37 cellular contexts compared by ENCODE assay signal in the genomic region with DNA sequence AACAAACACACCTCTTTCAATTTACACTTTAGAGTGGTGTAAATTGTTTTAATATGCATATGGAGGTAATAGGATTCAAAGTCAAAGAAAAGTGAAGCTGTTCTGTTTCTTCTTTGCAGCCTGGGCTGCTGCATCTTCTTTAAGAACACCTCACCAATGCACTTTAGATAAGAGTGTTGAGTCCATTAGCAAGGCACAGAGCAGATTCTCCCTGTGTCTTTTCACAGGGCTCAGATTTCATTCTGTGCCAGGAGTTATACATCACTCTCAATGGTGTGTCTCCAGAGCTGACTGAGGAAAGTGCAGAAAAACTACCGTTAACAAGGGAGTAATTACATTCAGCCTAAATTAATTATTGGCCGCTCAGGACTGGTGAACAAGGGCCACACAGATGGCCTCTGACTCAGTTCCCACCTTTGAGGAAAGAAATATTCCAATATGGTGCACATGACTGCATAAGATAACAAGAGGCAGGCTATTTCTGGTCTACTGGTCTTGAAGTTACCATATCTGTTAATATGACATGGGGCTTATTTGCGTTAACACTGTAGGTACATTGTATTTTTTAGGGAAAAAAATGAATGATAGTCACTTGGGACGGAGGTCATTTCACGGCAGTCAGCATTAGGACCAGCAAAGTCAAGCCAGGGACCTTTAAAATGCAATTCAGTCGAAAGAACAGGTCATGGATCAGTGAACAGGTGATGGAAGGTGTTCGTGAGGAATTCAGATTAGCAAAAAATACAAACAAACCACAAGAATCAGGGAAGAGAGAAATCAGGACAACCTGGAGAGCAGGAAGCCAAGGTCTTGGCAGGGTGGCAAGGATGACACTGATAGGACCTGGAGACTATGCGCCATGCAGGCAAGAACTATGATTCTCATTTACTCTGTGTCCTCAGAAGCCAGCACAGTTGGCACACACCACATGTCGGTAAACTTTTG.
"Had no signal": no experiment of that assay in that cellular context is flagged by ENCODE, and none has a peak within 500 bp of the region (broad histone marks: within the 10 kb centered on the region; RNA-seq: fewer than 3 reads in every experiment).

No MANE protein-coding gene starts in this region.

- DNase-seq: activated B cell treated with CpG ODN at 0.5 μM for 24 hours; activated CD4-positive, alpha-beta memory T cell treated with anti-CD3 and anti-CD28 coated beads, Interleukin-2, amount 10 ng/mL, durations not matched to agents 7 days and 5 days; activated CD4-positive, alpha-beta T cell treated with anti-CD3 and anti-CD28 coated beads for 1 hour; activated CD4-positive, alpha-beta T cell treated with anti-CD3 and anti-CD28 coated beads for 48 hours; activated CD8-positive, alpha-beta memory T cell treated with anti-CD3 and anti-CD28 coated beads for 24 hours; activated CD8-positive, alpha-beta memory T cell treated with anti-CD3 and anti-CD28 coated beads, Interleukin-2, amount 10 ng/mL, durations not matched to agents 7 days and 5 days; activated CD8-positive, alpha-beta memory T cell treated with anti-CD3 and anti-CD28 coated beads, Interleukin-2, amount 50 U/mL, for 48 hours; activated effector memory CD4-positive, alpha-beta T cell treated with Interleukin-2 at 50 U/mL for 16 hours; activated naive CD4-positive, alpha-beta T cell treated with anti-CD3 and anti-CD28 coated beads, Interleukin-2, amount 10 ng/mL, durations not matched to agents 7 days and 5 days; activated naive CD8-positive, alpha-beta T cell treated with anti-CD3 and anti-CD28 coated beads, Interleukin-2, amount 50 U/mL, for 24 hours; activated T-cell treated with anti-CD3 and anti-CD28 coated beads, Interleukin-2, amount 50 U/mL, for 48 hours; anterior cingulate cortex; caudate nucleus; Kasumi-1; KG1; MG63; NCI-H1048; NCI-H1105 treated with DMSO at 0.1 percent for 48 hours; NCI-H1436; NCI-H1694; NCI-H1930; NCI-H2081 treated with DMSO at 0.1 percent for 48 hours; NCI-H2171; NCI-H510A; NCI-H526; NCI-H748 treated with DMSO at 0.1 percent for 48 hours; NK-92 treated with Interleukin-12 subunit alpha and Interleukin-12 subunit beta, amount 100 ng/mL, for 24 hours; PC-3; Right ventricle myocardium superior; SJCRH30; SW 1271; T-helper 1 cell; T-helper 2 cell; T-helper 9 cell had no signal

- H3K9me3 ChIP-seq: MG63, SJCRH30 had no signal

- FAIRE-seq: bronchial epithelial cell had no signal

- H3K4me1 ChIP-seq: SJCRH30 had no signal

- H3K4me1 Mint-ChIP-seq: activated B cell treated with CpG ODN at 0.5 μM for 24 hours; activated CD4-positive, alpha-beta memory T cell treated with anti-CD3 and anti-CD28 coated beads, Interleukin-2, amount 10 ng/mL, durations not matched to agents 7 days and 5 days; activated CD8-positive, alpha-beta memory T cell treated with anti-CD3 and anti-CD28 coated beads, Interleukin-2, amount 10 ng/mL, durations not matched to agents 7 days and 5 days; activated naive CD4-positive, alpha-beta T cell treated with anti-CD3 and anti-CD28 coated beads, Interleukin-2, amount 10 ng/mL, durations not matched to agents 7 days and 5 days; activated naive CD8-positive, alpha-beta T cell treated with anti-CD3 and anti-CD28 coated beads, Interleukin-2, amount 50 U/mL, for 24 hours; brain had no signal

- H3K27ac Mint-ChIP-seq: activated B cell treated with CpG ODN at 0.5 μM for 24 hours; activated CD4-positive, alpha-beta memory T cell treated with anti-CD3 and anti-CD28 coated beads, Interleukin-2, amount 10 ng/mL, durations not matched to agents 7 days and 5 days; activated CD8-positive, alpha-beta memory T cell treated with anti-CD3 and anti-CD28 coated beads, Interleukin-2, amount 10 ng/mL, durations not matched to agents 7 days and 5 days; activated naive CD4-positive, alpha-beta T cell treated with anti-CD3 and anti-CD28 coated beads, Interleukin-2, amount 10 ng/mL, durations not matched to agents 7 days and 5 days; activated naive CD8-positive, alpha-beta T cell; activated naive CD8-positive, alpha-beta T cell treated with anti-CD3 and anti-CD28 coated beads, Interleukin-2, amount 50 U/mL, for 24 hours; brain had no signal

- H3K36me3 ChIP-seq: MG63, SJCRH30 had no signal

- H3K36me3 Mint-ChIP-seq: activated CD8-positive, alpha-beta memory T cell treated with anti-CD3 and anti-CD28 coated beads, Interleukin-2, amount 10 ng/mL, durations not matched to agents 7 days and 5 days; activated naive CD4-positive, alpha-beta T cell treated with anti-CD3 and anti-CD28 coated beads, Interleukin-2, amount 10 ng/mL, durations not matched to agents 7 days and 5 days; activated naive CD8-positive, alpha-beta T cell; brain had no signal

- H3K27me3 ChIP-seq: MG63, SJCRH30 had no signal

- H3K4me3 Mint-ChIP-seq: activated B cell treated with CpG ODN at 0.5 μM for 24 hours; activated CD4-positive, alpha-beta memory T cell treated with anti-CD3 and anti-CD28 coated beads, Interleukin-2, amount 10 ng/mL, durations not matched to agents 7 days and 5 days; activated CD8-positive, alpha-beta memory T cell treated with anti-CD3 and anti-CD28 coated beads, Interleukin-2, amount 10 ng/mL, durations not matched to agents 7 days and 5 days; activated naive CD4-positive, alpha-beta T cell treated with anti-CD3 and anti-CD28 coated beads, Interleukin-2, amount 10 ng/mL, durations not matched to agents 7 days and 5 days; activated naive CD8-positive, alpha-beta T cell; activated naive CD8-positive, alpha-beta T cell treated with anti-CD3 and anti-CD28 coated beads, Interleukin-2, amount 50 U/mL, for 24 hours; brain had no signal

- H3K27me3 Mint-ChIP-seq: activated B cell treated with CpG ODN at 0.5 μM for 24 hours; activated CD4-positive, alpha-beta memory T cell treated with anti-CD3 and anti-CD28 coated beads, Interleukin-2, amount 10 ng/mL, durations not matched to agents 7 days and 5 days; activated CD8-positive, alpha-beta memory T cell treated with anti-CD3 and anti-CD28 coated beads, Interleukin-2, amount 10 ng/mL, durations not matched to agents 7 days and 5 days; activated naive CD4-positive, alpha-beta T cell treated with anti-CD3 and anti-CD28 coated beads, Interleukin-2, amount 10 ng/mL, durations not matched to agents 7 days and 5 days; activated naive CD8-positive, alpha-beta T cell treated with anti-CD3 and anti-CD28 coated beads, Interleukin-2, amount 50 U/mL, for 24 hours; brain had no signal

- H3K4me3 ChIP-seq: MG63, SJCRH30 had no signal
